In the genomic region with DNA sequence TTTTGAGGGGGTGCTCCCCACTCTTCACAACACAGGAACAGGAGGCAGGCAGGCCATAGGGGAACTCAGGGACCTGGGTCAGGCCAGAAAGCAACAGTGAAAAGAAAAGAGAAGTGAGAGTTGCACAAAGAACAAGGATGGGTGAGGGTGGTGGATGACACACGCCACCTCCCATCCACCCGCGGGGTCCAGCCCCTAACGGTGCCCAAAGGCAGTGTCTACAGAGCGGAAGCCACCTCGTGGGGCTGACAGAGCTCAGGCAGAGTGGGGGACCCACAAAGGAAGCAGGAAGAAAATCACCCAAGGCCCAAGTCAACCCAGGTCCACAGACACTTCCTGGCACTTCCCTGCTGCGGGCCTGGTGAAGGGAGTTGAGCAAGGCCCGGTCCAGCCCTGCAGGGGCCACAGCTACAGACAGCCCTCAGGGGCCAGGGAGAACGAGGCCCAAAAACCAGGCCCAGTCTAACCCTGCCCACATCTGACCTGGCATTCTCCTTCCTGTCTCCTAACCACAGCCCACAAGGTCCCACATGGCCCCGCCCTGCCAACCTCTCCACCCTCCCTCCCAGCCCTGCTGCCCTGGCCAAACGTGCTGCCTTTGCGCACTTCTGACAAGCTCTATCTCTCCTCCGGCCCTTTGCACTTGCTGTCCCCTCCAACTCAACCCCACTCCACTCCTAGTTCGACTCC, we compare ENCODE assay signal across 1 cellular context.
TF ChIP-seq lines count a peak whose summit lies in the region.

No MANE protein-coding gene starts in this region.

TF ChIP-seq in GM23338, 12 proteins besides CTCF, POLR2A, EP300 and RAD21 (continued from another document):
- no peak for TF ChIP-seq ZNF462 (CRISPR knock-in tag; IDR thresholded peaks at IDR 0.05)
- no peak for TF ChIP-seq JUNB (IDR thresholded peaks at IDR 0.05; ENCODE audit: unreplicated experiment)
- TF ChIP-seq CREB1 (CRISPR knock-in tag; IDR thresholded peaks at IDR 0.05; ENCODE audit: low read depth), result no peak
